14 cellular contexts compared by ENCODE assay signal in genomic region chr6:118377711-118378414, GRCh38.
A peak's percentile ranks its signal among the peaks of the same experiment; 100 is the strongest.
DNase-seq lines count a peak whose midpoint lies in the region; ATAC-seq and TF ChIP-seq lines count a peak whose summit lies in the region.
"Had no signal": no experiment of that assay in that cellular context is flagged by ENCODE, and none has a peak within 500 bp of the region (broad histone marks: within the 10 kb centered on the region; RNA-seq: fewer than 3 reads in every experiment).

No MANE protein-coding gene starts in this region.

- in situ Hi-C loops in gastrocnemius medialis (cut with MboI; ENCODE audit: low sequenced_read_pairs in 4 of 4) (no loop called here), GM13977 (cut with MboI; ENCODE audit: low pct_unique_long_range_greater_than_20kb, low sequenced_read_pairs, unreplicated experiment) (no loop called here)

- H3K9me3 ChIP-seq in heart left ventricle (peaks cover 0 to 16% (median 0%) of the 10 kb centered on the region in 12 donors), gastrocnemius medialis (no peaks in the 10 kb centered on the region)

- intact Hi-C loops in heart left ventricle (cut with DNase I), result loop anchor here in 3 of 10 donors (10.0 kb wide), 1 partner anchor 127 kb away; no protein-coding TSS in a partner anchor
- intact Hi-C loops in gastrocnemius medialis (cut with DNase I; ENCODE audit: low total_unique reads), result no loop called here

- peak; percentile 100 for DNase-seq in NCI-H1105 treated with DMSO at 0.1 percent for 48 hours (lab: John Stamatoyannopoulos, UW)
- peak; percentile 42 for DNase-seq in NCI-H2227 (lab: John Stamatoyannopoulos, UW; ENCODE audit: unreplicated experiment)
- DNase-seq in heart left ventricle, result peak; percentile 41 to 89 (median 68)
- DNase-seq in gastrocnemius medialis, result peak; percentile 16 to 65
- DNase-seq in epidermal melanocyte (ENCODE audit: insufficient read length, low spot score), result no peak
- DNase-seq in GM13977 (ENCODE audit: low spot score), result no peak
- no peak for DNase-seq in AG08396 (ENCODE audit: low spot score)
- DNase-seq: activated B cell treated with CpG ODN at 0.5 μM for 24 hours; activated effector memory CD4-positive, alpha-beta T cell treated with Interleukin-2 at 50 U/mL for 16 hours; Calu3; immature natural killer cell; natural killer cell; stimulated activated CD4-positive, alpha-beta T cell treated with anti-CD3 and anti-CD28 coated beads, Interleukin-12 subunit alpha, Interleukin-12 subunit beta, amount 100 ng/mL, for 4 hours had no signal

- no peaks in the 10 kb centered on the region for H3K27me3 ChIP-seq in heart left ventricle
- no peaks in the 10 kb centered on the region for H3K27me3 ChIP-seq in gastrocnemius medialis
- H3K27me3 ChIP-seq: breast epithelium had no signal

- TF ChIP-seq POLR2A in heart left ventricle (IDR thresholded peaks at IDR 0.05) (no peak), gastrocnemius medialis (IDR thresholded peaks at IDR 0.05) (no peak)

- H3K27ac ChIP-seq in heart left ventricle (peak overlapping the region in 10 of 12 donors; percentile 8 to 73 (median 54)), gastrocnemius medialis (peak overlapping the region; percentile 29 to 92 (median 71))
- H3K27ac ChIP-seq: breast epithelium had no signal

- peak; percentile 91 to 99 (median 98) for ATAC-seq in heart left ventricle
- ATAC-seq in gastrocnemius medialis, result peak; percentile 68 to 84

- H3K36me3 ChIP-seq in heart left ventricle (no peaks in the 10 kb centered on the region), gastrocnemius medialis (no peaks in the 10 kb centered on the region)
- H3K36me3 ChIP-seq: breast epithelium had no signal

- TF ChIP-seq CTCF in heart left ventricle (IDR thresholded peaks at IDR 0.05) (no peak), gastrocnemius medialis (IDR thresholded peaks at IDR 0.05 in 4 of 5, conservative IDR thresholded peaks at IDR 0.05 in 1 of 5) (no peak), GM13977 (IDR thresholded peaks at IDR 0.05; ENCODE audit: extremely low read depth, insufficient read depth, missing control alignments) (no peak)

- 47 to 65% (median 55%) methylated on average over 14 to 15 of the region's 15 CpGs for WGBS in heart left ventricle, 4 donors

- no peak overlapping the region for H3K4me3 ChIP-seq in heart left ventricle
- H3K4me3 ChIP-seq in gastrocnemius medialis, result peak overlapping the region in 2 of 4 donors; percentile 7 to 20
- H3K4me3 ChIP-seq: breast epithelium had no signal

- peaks cover 0 to 18% (median 0%) of the 10 kb centered on the region in 12 donors for H3K4me1 ChIP-seq in heart left ventricle
- H3K4me1 ChIP-seq in gastrocnemius medialis, result peaks cover 4 to 28% of the 10 kb centered on the region in 2 donors
- H3K4me1 ChIP-seq: breast epithelium had no signal

Comparison
In these comparisons a context has a peak if more than half of its experiments do, and no peak if none do; other contexts are left out.
1. DNase-seq: peak in NCI-H1105 treated with DMSO at 0.1 percent for 48 hours (single experiment), NCI-H2227 (single experiment), heart left ventricle (5 of 5) and gastrocnemius medialis (2 of 2); none in epidermal melanocyte (single experiment), GM13977 (single experiment) and AG08396 (single experiment).